Comparison of ENCODE assay signal across 8 cellular contexts in genomic region chr19:9818734-9819589, GRCh38. TPM values are rescaled to one million over a fixed set of nuclear protein-coding genes. Genes with fewer than 3 reads are reported as not detected.
A peak's percentile ranks its signal among the peaks of the same experiment; 100 is the strongest.
DNase-seq lines count a peak whose midpoint lies in the region; ATAC-seq and TF ChIP-seq lines count a peak whose summit lies in the region.

Gene FBXL12 (minus strand): TSS chr19:9819079. CDS start chr19:9818813, 266 bp downstream.

- POLR2A ChIA-PET in CD8-positive, alpha-beta T cell (lab: Charles Lee): interaction anchor here (0.7 to 1.7 kb wide), 8 partner anchors 9 to 198 kb away, joined by 3 to 7 read pairs (median 4); partner anchors contain the start of genes PIN1, UBL5, ZNF561 and ZNF846

- peaks cover 27% of the 10 kb centered on the region for H3K36me3 Mint-ChIP-seq in CD8-positive, alpha-beta T cell

- no peak for TF ChIP-seq CTCF in CD8-positive, alpha-beta T cell (IDR thresholded peaks at IDR 0.05)
- TF ChIP-seq CTCF in lung (IDR thresholded peaks at IDR 0.05; ENCODE audit: control extremely low read depth, extremely low read depth): no peak

- CTCF ChIA-PET in CD8-positive, alpha-beta T cell (lab: Charles Lee): interaction anchor here (1.0 kb wide), 1 partner anchor 23 kb away, joined by 4 read pairs; no protein-coding TSS in a partner anchor

- peak; percentile 89 for ATAC-seq in CD8-positive, alpha-beta T cell
- ATAC-seq in GM19467 (IDR thresholded peaks at IDR 0.05; ENCODE audit: unreplicated experiment) (peak; percentile 89), lung (ENCODE audit: insufficient read depth, low FRiP score) (peak; percentile 95)

- peak within 1 kb of the TSS; percentile 88 for H3K4me3 Mint-ChIP-seq in CD8-positive, alpha-beta T cell

- peak within 1 kb of the TSS; percentile 93 for H3K27ac Mint-ChIP-seq in CD8-positive, alpha-beta T cell

- H3K4me3 ChIP-seq in CD8-positive, alpha-beta T cell (ENCODE audit: low read depth, low read length): peak within 1 kb of the TSS; percentile 100
- H3K4me3 ChIP-seq in lung: peak within 1 kb of the TSS; percentile 96

- no peaks in the 10 kb centered on the region for H3K9me3 ChIP-seq in CD8-positive, alpha-beta T cell (ENCODE audit: low read length)
- peaks cover 0 to 2% of the 10 kb centered on the region in 2 donors for H3K9me3 ChIP-seq in lung (ENCODE audit: control insufficient read depth in 2 of 2, insufficient read depth in 1 of 2, low read length in 1 of 2)

- H3K27me3 ChIP-seq in CD8-positive, alpha-beta T cell (ENCODE audit: insufficient read depth, low read length): no peaks in the 10 kb centered on the region
- no peaks in the 10 kb centered on the region for H3K27me3 ChIP-seq in lung (ENCODE audit: control insufficient read depth, insufficient read depth)

- peak within 1 kb of the TSS; percentile 98 for H3K27ac ChIP-seq in CD8-positive, alpha-beta T cell (ENCODE audit: low read depth, low read length)
- peak within 1 kb of the TSS; percentile 94 to 99 for H3K27ac ChIP-seq in lung (ENCODE audit: low read depth in 1 of 2, low read length in 1 of 2)

- intact Hi-C loops in CD8-positive, alpha-beta T cell (cut with DNase I, micrococcal nuclease): loop anchor here (1.0 to 5.0 kb wide), 13 partner anchors 8 to 1992 kb away; partner anchors contain the start of genes PIN1 (in 2 of the 2), UBL5 (in 2 of the 2), ZNF846 (in 2 of the 2) and MBD3L1 (in 1 of the 2)

- peaks cover 38% of the 10 kb centered on the region for H3K4me1 Mint-ChIP-seq in CD8-positive, alpha-beta T cell (ENCODE audit: low read depth)

- H3K4me1 ChIP-seq in CD8-positive, alpha-beta T cell (ENCODE audit: insufficient read depth, low read length): peaks cover 18% of the 10 kb centered on the region
- H3K4me1 ChIP-seq in lung (ENCODE audit: control insufficient read depth in 2 of 2, insufficient read depth in 2 of 2, low read length in 2 of 2): peaks cover 0 to 4% of the 10 kb centered on the region in 2 donors

- DNase-seq in CD8-positive, alpha-beta T cell: peak; percentile 100
- DNase-seq in HS-5 (ENCODE audit: low read depth) (peak; percentile 99), lung (ENCODE audit: low spot score) (peak; percentile 100)
- peak; percentile 100 for DNase-seq in NK-92 treated with Interleukin-12 subunit alpha and Interleukin-12 subunit beta, amount 100 ng/mL, for 24 hours (lab: John Stamatoyannopoulos, UW)
- DNase-seq in activated CD8-positive, alpha-beta memory T cell treated with anti-CD3 and anti-CD28 coated beads for 24 hours: peak; percentile 100
- DNase-seq in effector CD4-positive, alpha-beta T cell: peak; percentile 100
- peak; percentile 100 for DNase-seq in stimulated activated CD4-positive, alpha-beta T cell treated with anti-CD3 and anti-CD28 coated beads, TNF-alpha, amount 100 ng/mL, for 4 hours (ENCODE audit: low read depth in 3 of 3)

- H3K9me3 Mint-ChIP-seq in CD8-positive, alpha-beta T cell: no peaks in the 10 kb centered on the region

- H3K36me3 ChIP-seq in CD8-positive, alpha-beta T cell (ENCODE audit: insufficient read depth, low read length): no peaks in the 10 kb centered on the region
- peaks cover 0 to 4% of the 10 kb centered on the region in 2 donors for H3K36me3 ChIP-seq in lung (ENCODE audit: control insufficient read depth in 2 of 2, insufficient read depth in 2 of 2, low read length in 2 of 2)

- no peaks in the 10 kb centered on the region for H3K27me3 Mint-ChIP-seq in CD8-positive, alpha-beta T cell (ENCODE audit: low read depth)

- 0 to 1% methylated on average over 81 of the region's 81 CpGs for WGBS in lung, 2 donors

RNA-seq across cellular contexts. Expression of gene FBXL12, which starts in this region (rescaled TPM):
- total RNA-seq in CD8-positive, alpha-beta T cell: 10 to 100 TPM; 38.9 to 41.3 TPM
- total RNA-seq in lung: 10 to 100 TPM; 23.1 to 26.7 TPM
- polyA plus RNA-seq in lung: 10 to 100 TPM; 18.8 to 27.0 TPM

Comparison
In these comparisons a context has a peak if more than half of its experiments do, and no peak if none do; other contexts are left out.
1. Peak in every context shown above with its lines: DNase-seq, ATAC-seq, H3K4me3 ChIP-seq and H3K27ac ChIP-seq.